ENCODE assay signal across 8 cellular contexts in genomic region chr3:158105124-158105709, GRCh38. TPM values are rescaled to one million over a fixed set of nuclear protein-coding genes. Genes with fewer than 3 reads are reported as not detected.
DNase-seq lines count a peak whose midpoint lies in the region; ATAC-seq and TF ChIP-seq lines count a peak whose summit lies in the region.

No MANE protein-coding gene starts in this region.

- H3K9me3 ChIP-seq in ovary = no peaks in the 10 kb centered on the region

- no peak for TF ChIP-seq CTCF in ovary (IDR thresholded peaks at IDR 0.05)

- no peak for TF ChIP-seq EP300 in ovary (IDR thresholded peaks at IDR 0.05)

- intact Hi-C loops in ovary (cut with DNase I) = no loop called here

- no peaks in the 10 kb centered on the region for H3K36me3 ChIP-seq in ovary

- no peak for TF ChIP-seq POLR2A in ovary (IDR thresholded peaks at IDR 0.05)

- peak; percentile 23 for DNase-seq in NCI-H748 (lab: John Stamatoyannopoulos, UW; ENCODE audit: unreplicated experiment)
- DNase-seq in NCI-H748 treated with DMSO at 0.1 percent for 48 hours (lab: John Stamatoyannopoulos, UW) = no peak
- DNase-seq in OCI-M1 (lab: John Stamatoyannopoulos, UW) = peak; percentile 31
- DNase-seq in epidermal melanocyte (ENCODE audit: insufficient read length, low spot score) = peak; percentile 19
- DNase-seq in ovary = no peak
- DNase-seq in mesenteric fat pad (ENCODE audit: low spot score) = no peak
- no peak for DNase-seq in NCI-H1930 (lab: John Stamatoyannopoulos, UW)

- peaks cover 9% of the 10 kb centered on the region for H3K27me3 ChIP-seq in ovary

- H3K27ac ChIP-seq in ovary = no peak overlapping the region

- 3% methylated on average over 23 to 39 of the region's 39 CpGs for WGBS in ovary, 3 donors

- peaks cover 6% of the 10 kb centered on the region for H3K4me1 ChIP-seq in ovary (ENCODE audit: insufficient read depth)

- peak overlapping the region; percentile 35 for H3K4me3 ChIP-seq in ovary

- ATAC-seq in GM18511 (IDR thresholded peaks at IDR 0.05; ENCODE audit: unreplicated experiment) = no peak

RNA-seq across cellular contexts. Expression of gene SHOX2, which starts 1.0 kb away (rescaled TPM):
- 1 to 10 TPM in 1 of 7 donors, under 1 TPM in 4, not detected in 2; 0.08 to 2.3 (median 0.15) TPM for total RNA-seq in ovary
- under 1 TPM; 0.13 to 0.68 TPM for polyA plus RNA-seq in ovary
- total RNA-seq in mesenteric fat pad = 0.35 TPM

RNA-seq across cellular contexts. Expression of gene RSRC1, which starts 4.7 kb away (rescaled TPM):
- total RNA-seq in ovary (10 to 100 TPM; 30.2 to 45.1 (median 34.8) TPM), mesenteric fat pad (28.8 TPM)
- 10 to 100 TPM; 13.4 to 23.8 TPM for polyA plus RNA-seq in ovary

Comparison
In these comparisons a context has a peak if more than half of its experiments do, and no peak if none do; other contexts are left out.
1. DNase-seq: peak in NCI-H748 (single experiment), OCI-M1 (single experiment) and epidermal melanocyte (single experiment); none in NCI-H748 treated with DMSO at 0.1 percent for 48 hours (single experiment), ovary (0 of 5), mesenteric fat pad (single experiment) and NCI-H1930 (0 of 2).